Comparison of ENCODE assay signal across 23 cellular contexts in genomic region chr5:156182174-156182967, GRCh38.
DNase-seq lines count a peak whose midpoint lies in the region; ATAC-seq and TF ChIP-seq lines count a peak whose summit lies in the region.
"Had no signal": no experiment of that assay in that cellular context is flagged by ENCODE, and none has a peak within 500 bp of the region (broad histone marks: within the 10 kb centered on the region; RNA-seq: fewer than 3 reads in every experiment).

No MANE protein-coding gene starts in this region.

- H4K20me1 ChIP-seq in hepatocyte (ENCODE audit: insufficient read depth, poor library complexity, severe bottlenecking) = no peaks in the 10 kb centered on the region

- TF ChIP-seq CTCF in WTC11 (IDR thresholded peaks at IDR 0.05) (no peak), hepatocyte (IDR thresholded peaks at IDR 0.05; ENCODE audit: poor library complexity) (no peak), ovary (IDR thresholded peaks at IDR 0.05) (no peak)

- H3K27ac Mint-ChIP-seq in WTC11 = peak overlapping the region; percentile 40; the same call in 1 of the 2 replicates

- H3K9me3 ChIP-seq in hepatocyte (ENCODE audit: low read depth) (no peaks in the 10 kb centered on the region), ovary (no peaks in the 10 kb centered on the region)
- H3K9me3 ChIP-seq: SK-N-SH had no signal

- no peak overlapping the region for H3K4me2 ChIP-seq in hepatocyte
- H3K4me2 ChIP-seq: SK-N-SH had no signal

- H3K27me3 ChIP-seq in hepatocyte = no peaks in the 10 kb centered on the region
- no peaks in the 10 kb centered on the region for H3K27me3 ChIP-seq in ovary

- no peaks in the 10 kb centered on the region for H3K36me3 ChIP-seq in hepatocyte (replicated peaks; ENCODE audit: insufficient read depth, low read depth)
- no peaks in the 10 kb centered on the region for H3K36me3 ChIP-seq in ovary

- no peak for TF ChIP-seq EP300 in ovary (IDR thresholded peaks at IDR 0.05)

- peaks cover 17% of the 10 kb centered on the region for H3K4me1 Mint-ChIP-seq in WTC11

- no peaks in the 10 kb centered on the region for H3K79me2 ChIP-seq in hepatocyte

- H3K9me2 ChIP-seq in hepatocyte (replicated peaks; ENCODE audit: insufficient read depth) = no peaks in the 10 kb centered on the region
- H3K9me2 ChIP-seq: SK-N-SH had no signal

- peak overlapping the region; percentile 74 for H3K27ac ChIP-seq in hepatocyte
- H3K27ac ChIP-seq in ovary = no peak overlapping the region

- no peaks in the 10 kb centered on the region for H3K9me3 Mint-ChIP-seq in WTC11

- TF ChIP-seq POLR2A in ovary (IDR thresholded peaks at IDR 0.05) = no peak

- intact Hi-C loops in ovary (cut with DNase I) = no loop called here

- H3K4me3 Mint-ChIP-seq in WTC11 = no peak overlapping the region

- ATAC-seq in WTC11 (no peak), GM19351 (IDR thresholded peaks at IDR 0.05; ENCODE audit: unreplicated experiment) (no peak)

- H3K36me3 Mint-ChIP-seq in WTC11 = no peaks in the 10 kb centered on the region

- H3K4me3 ChIP-seq in hepatocyte (no peak overlapping the region), ovary (no peak overlapping the region)

- DNase-seq in NCI-H82 (lab: John Stamatoyannopoulos, UW) (peak; percentile 25), NCI-H82 treated with DMSO at 0.1 percent for 48 hours (lab: John Stamatoyannopoulos, UW; ENCODE audit: unreplicated experiment) (no peak), WTC11 (ENCODE audit: low spot score) (no peak), hepatocyte (ENCODE audit: low spot score) (no peak), DMS153 (lab: John Stamatoyannopoulos, UW) (no peak), ovary (no peak), cortex of kidney (lab: John Stamatoyannopoulos, UW) (no peak)
- DNase-seq: 8988T, DMS79, GF-D8, H7, KG1, NCI-H1048, NCI-H1417, NCI-H1694 treated with DMSO at 0.1 percent for 48 hours, NCI-H2081, NCI-H2171, NCI-H226, NCI-H510A, NCI-H69, SK-N-SH, SW 1271 had no signal

- no peaks in the 10 kb centered on the region for H3K27me3 Mint-ChIP-seq in WTC11 (ENCODE audit: low read depth)

- no peak overlapping the region for H2AFZ ChIP-seq in hepatocyte

- 85% methylated on average over 4 of the region's 4 CpGs for WGBS in hepatocyte (ENCODE audit: low lambda C conversion rate, missing lambda C conversion rate)
- WGBS in ovary, 3 donors = 90 to 95% (median 93%) methylated on average over 4 of the region's 4 CpGs

- POLR2A ChIA-PET in WTC11 (lab: Charles Lee) = no interaction called here

- CTCF ChIA-PET in WTC11 (lab: Charles Lee) = no interaction called here

- peaks cover 12% of the 10 kb centered on the region for H3K4me1 ChIP-seq in hepatocyte (ENCODE audit: insufficient read depth)
- no peaks in the 10 kb centered on the region for H3K4me1 ChIP-seq in ovary (ENCODE audit: insufficient read depth)

TF ChIP-seq in WTC11, 78 proteins besides CTCF, POLR2A, EP300 and RAD21:
- TF ChIP-seq SOX15 (CRISPR knock-in tag; IDR thresholded peaks at IDR 0.05) (no peak), ZMAT4 (CRISPR knock-in tag; IDR thresholded peaks at IDR 0.05) (no peak)
